13 cellular contexts compared by ENCODE assay signal in the genomic region with DNA sequence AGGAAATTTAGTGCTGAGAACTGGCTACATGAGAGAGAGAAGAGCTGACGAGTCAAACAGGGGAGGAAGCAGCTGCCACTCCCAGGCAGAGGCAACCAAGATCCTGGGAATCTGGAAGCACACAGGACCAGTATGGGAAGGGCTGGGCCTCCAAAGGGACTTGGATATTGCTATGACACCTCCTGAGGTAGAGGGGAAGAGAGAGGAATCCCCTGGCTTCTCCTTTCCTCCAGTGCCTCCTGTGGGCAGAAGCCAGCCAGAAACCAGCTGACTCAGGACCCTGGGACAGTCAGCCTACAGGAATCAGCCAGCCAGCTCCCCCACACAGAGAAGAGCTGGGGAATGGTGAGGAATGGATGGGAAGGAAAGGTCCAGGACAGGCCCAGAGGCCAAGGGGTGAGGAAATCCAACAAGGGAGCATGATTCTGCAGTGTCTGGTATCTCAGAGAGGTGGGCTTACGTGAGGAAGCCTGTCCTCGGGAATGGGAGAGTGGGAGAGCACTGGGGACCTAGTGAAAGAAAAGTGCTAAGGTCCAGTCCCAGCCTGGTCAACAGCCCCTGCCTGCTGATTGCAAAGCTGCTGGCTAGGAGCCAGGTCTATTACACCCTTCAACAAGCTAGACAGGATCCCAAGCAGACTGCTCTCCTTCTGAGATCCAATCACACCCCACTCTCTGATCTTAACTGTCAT. TPM values are rescaled to one million over a fixed set of nuclear protein-coding genes. Genes with fewer than 3 reads are reported as not detected.
DNase-seq lines count a peak whose midpoint lies in the region; ATAC-seq and TF ChIP-seq lines count a peak whose summit lies in the region.
"Had no signal": no experiment of that assay in that cellular context is flagged by ENCODE, and none has a peak within 500 bp of the region (broad histone marks: within the 10 kb centered on the region; RNA-seq: fewer than 3 reads in every experiment).

No MANE protein-coding gene starts in this region.

- WGBS in right cardiac atrium, result 65% methylated on average over 3 of the region's 3 CpGs

- peaks cover 7% of the 10 kb centered on the region for H3K4me1 ChIP-seq in right cardiac atrium (ENCODE audit: control insufficient read depth, insufficient read depth, low read length)
- no peaks in the 10 kb centered on the region for H3K4me1 ChIP-seq in ascending aorta
- H3K4me1 ChIP-seq: parathyroid adenoma had no signal

- peaks cover 22% of the 10 kb centered on the region for H3K4me1 Mint-ChIP-seq in WTC11
- H3K4me1 Mint-ChIP-seq: B cell had no signal

- H3K9me3 ChIP-seq in right cardiac atrium (ENCODE audit: control insufficient read depth, low read length), result no peaks in the 10 kb centered on the region
- no peaks in the 10 kb centered on the region for H3K9me3 ChIP-seq in ascending aorta
- H3K9me3 ChIP-seq: gastrocnemius medialis had no signal

- peaks cover 4% of the 10 kb centered on the region; the same call in 1 of the 2 replicates for H3K27me3 Mint-ChIP-seq in WTC11 (ENCODE audit: low read depth)

- 0 out of 2 replicates have a peak, but pooled peaks cover 4% of the 10 kb centered on the region for H3K9me3 Mint-ChIP-seq in WTC11

- intact Hi-C loops in right cardiac atrium (cut with DNase I), result no loop called here
- intact Hi-C loops in ascending aorta (cut with DNase I), result no loop called here

- ATAC-seq in WTC11 (peak; percentile 74), right cardiac atrium (peak; percentile 40 to 59), HG02588 (IDR thresholded peaks at IDR 0.05; ENCODE audit: unreplicated experiment) (no peak)
- ATAC-seq: gastrocnemius medialis had no signal

- H3K36me3 Mint-ChIP-seq in WTC11, result no peaks in the 10 kb centered on the region

- 0 out of 2 replicates have a peak overlapping the region, but pooled peaks have one; percentile 25 for H3K27ac Mint-ChIP-seq in WTC11
- H3K27ac Mint-ChIP-seq: B cell had no signal

- POLR2A ChIA-PET in WTC11 (lab: Charles Lee), result interaction anchor here (1.0 kb wide), 1 partner anchor 157 kb away, joined by 3 read pairs; no protein-coding TSS in a partner anchor

- DNase-seq in NCI-H2227 (lab: John Stamatoyannopoulos, UW; ENCODE audit: unreplicated experiment), result peak; percentile 76
- no peak for DNase-seq in NCI-H2227 treated with DMSO at 0.1 percent for 48 hours (lab: John Stamatoyannopoulos, UW)
- no peak for DNase-seq in WTC11 (ENCODE audit: low spot score)
- peak in 1 of 3 donors; percentile 50 for DNase-seq in right cardiac atrium
- peak in 2 of 49 donors; percentile 8 to 37 for DNase-seq in substantia nigra (lab: John Stamatoyannopoulos, UW)
- DNase-seq in ascending aorta (ENCODE audit: low spot score in 2 of 2), result no peak
- no peak for DNase-seq in foreskin melanocyte
- DNase-seq: activated CD8-positive, alpha-beta memory T cell treated with anti-CD3 and anti-CD28 coated beads, Interleukin-2, amount 50 U/mL, for 48 hours; gastrocnemius medialis; KG1 had no signal

- no peak overlapping the region for H3K4me3 ChIP-seq in right cardiac atrium (ENCODE audit: low read length)
- H3K4me3 ChIP-seq in ascending aorta, result no peak overlapping the region
- H3K4me3 ChIP-seq: gastrocnemius medialis had no signal

- no peaks in the 10 kb centered on the region for H3K27me3 ChIP-seq in right cardiac atrium (ENCODE audit: control insufficient read depth, insufficient read depth)
- no peaks in the 10 kb centered on the region for H3K27me3 ChIP-seq in ascending aorta
- H3K27me3 ChIP-seq: gastrocnemius medialis had no signal

- no peak overlapping the region for H3K4me3 Mint-ChIP-seq in WTC11
- H3K4me3 Mint-ChIP-seq: B cell had no signal

- H3K27ac ChIP-seq in right cardiac atrium (ENCODE audit: low read length) (no peak overlapping the region), substantia nigra (ENCODE audit: low read depth, low read length, poor library complexity, severe bottlenecking) (peak overlapping the region; percentile 75), ascending aorta (no peak overlapping the region)
- H3K27ac ChIP-seq: gastrocnemius medialis, parathyroid adenoma had no signal

- TF ChIP-seq CTCF in WTC11 (IDR thresholded peaks at IDR 0.05), result no peak
- TF ChIP-seq CTCF in ascending aorta (IDR thresholded peaks at IDR 0.05), result no peak

- CTCF ChIA-PET in WTC11 (lab: Charles Lee), result interaction anchor here (0.9 to 3.1 kb wide), 9 partner anchors 9 to 211 kb away, joined by 3 to 12 read pairs (median 6); no protein-coding TSS in a partner anchor

- no peaks in the 10 kb centered on the region for H3K36me3 ChIP-seq in ascending aorta
- H3K36me3 ChIP-seq: gastrocnemius medialis had no signal

TF ChIP-seq in WTC11, 78 proteins besides CTCF, POLR2A, EP300 and RAD21:
- TF ChIP-seq, protein P1, sequence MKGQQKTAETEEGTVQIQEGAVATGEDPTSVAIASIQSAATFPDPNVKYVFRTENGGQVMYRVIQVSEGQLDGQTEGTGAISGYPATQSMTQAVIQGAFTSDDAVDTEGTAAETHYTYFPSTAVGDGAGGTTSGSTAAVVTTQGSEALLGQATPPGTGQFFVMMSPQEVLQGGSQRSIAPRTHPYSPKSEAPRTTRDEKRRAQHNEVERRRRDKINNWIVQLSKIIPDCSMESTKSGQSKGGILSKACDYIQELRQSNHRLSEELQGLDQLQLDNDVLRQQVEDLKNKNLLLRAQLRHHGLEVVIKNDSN (CRISPR knock-in tag; IDR thresholded peaks at IDR 0.05), result no peak
- TF ChIP-seq HMGA2 (CRISPR knock-in tag; IDR thresholded peaks at IDR 0.05), result no peak

RNA-seq across cellular contexts. Expression of gene NAV1, which starts 43.5 kb away (rescaled TPM):
- total RNA-seq in WTC11 (2021) (41.0 to 51.0 TPM (median 46.2 TPM) in 3 replicates), right cardiac atrium (10 to 100 TPM; 13.3 to 29.1 (median 20.6) TPM), ascending aorta (131 TPM)
- polyA plus RNA-seq in right cardiac atrium, result 8.0 TPM
